8 cellular contexts compared by ENCODE assay signal in genomic region chr12:25959069-25959961, GRCh38. TPM values are rescaled to one million over a fixed set of nuclear protein-coding genes. Genes with fewer than 3 reads are reported as not detected.
A peak's percentile ranks its signal among the peaks of the same experiment; 100 is the strongest.
DNase-seq lines count a peak whose midpoint lies in the region; ATAC-seq and TF ChIP-seq lines count a peak whose summit lies in the region.

No MANE protein-coding gene starts in this region.

- no peaks in the 10 kb centered on the region for H3K9me3 Mint-ChIP-seq in activated T-helper 2 cell treated with anti-CD3 and anti-CD28 coated beads, Interferon-gamma antibody, Interleukin-2, Interleukin-4, amounts not matched to agents 10 μg/mL and 5 μg/mL and 100 μg/mL, durations not matched to agents 14 hours and 24 hours and 36 hours
- H3K9me3 Mint-ChIP-seq in natural killer cell = no peaks in the 10 kb centered on the region

- H3K9me3 ChIP-seq in BLaER1 = no peaks in the 10 kb centered on the region
- H3K9me3 ChIP-seq in Loucy (ENCODE audit: insufficient read depth, low read depth, low read length) = no peaks in the 10 kb centered on the region

- intact Hi-C loops in activated T-helper 2 cell treated with anti-CD3 and anti-CD28 coated beads, Interferon-gamma antibody, Interleukin-2, Interleukin-4, amounts not matched to agents 10 μg/mL and 5 μg/mL and 100 μg/mL, durations not matched to agents 14 hours and 24 hours and 36 hours (cut with micrococcal nuclease) = loop anchor here (5.0 kb wide), 2 partner anchors 163 to 757 kb away; no protein-coding TSS in a partner anchor
- intact Hi-C loops in natural killer cell (cut with micrococcal nuclease) = no loop called here

- H3K4me3 Mint-ChIP-seq in activated T-helper 2 cell treated with anti-CD3 and anti-CD28 coated beads, Interferon-gamma antibody, Interleukin-2, Interleukin-4, amounts not matched to agents 10 μg/mL and 5 μg/mL and 100 μg/mL, durations not matched to agents 14 hours and 24 hours and 36 hours (ENCODE audit: low read depth) = peak overlapping the region; percentile 79
- H3K4me3 Mint-ChIP-seq in natural killer cell = peak overlapping the region; percentile 88

- H3K4me3 ChIP-seq in BLaER1 (peak overlapping the region; percentile 78), Loucy (ENCODE audit: low read length, poor library complexity, severe bottlenecking) (peak overlapping the region; percentile 96)

- peaks cover 6% of the 10 kb centered on the region for H3K4me1 Mint-ChIP-seq in activated T-helper 2 cell treated with anti-CD3 and anti-CD28 coated beads, Interferon-gamma antibody, Interleukin-2, Interleukin-4, amounts not matched to agents 10 μg/mL and 5 μg/mL and 100 μg/mL, durations not matched to agents 14 hours and 24 hours and 36 hours (ENCODE audit: low read depth)
- H3K4me1 Mint-ChIP-seq in natural killer cell = peaks cover 13% of the 10 kb centered on the region in 2 donors

- H3K27ac ChIP-seq in BLaER1 = peak overlapping the region; percentile 56; the same call in 1 of the 2 replicates
- H3K27ac ChIP-seq in foreskin keratinocyte = peak overlapping the region; percentile 54

- H3K27me3 ChIP-seq in BLaER1 = peaks cover 54% of the 10 kb centered on the region
- H3K27me3 ChIP-seq in Loucy (ENCODE audit: insufficient read depth, low read length, poor library complexity, severe bottlenecking) = no peaks in the 10 kb centered on the region
- no peaks in the 10 kb centered on the region for H3K27me3 ChIP-seq in foreskin keratinocyte

- H3K36me3 ChIP-seq in BLaER1 (no peaks in the 10 kb centered on the region), Loucy (ENCODE audit: insufficient read depth, low read length) (no peaks in the 10 kb centered on the region)

- peaks cover 7% of the 10 kb centered on the region for H3K4me1 ChIP-seq in BLaER1
- H3K4me1 ChIP-seq in Loucy (ENCODE audit: insufficient read depth, low read length, poor library complexity, severe bottlenecking) = peaks cover 24% of the 10 kb centered on the region
- peaks cover 15% of the 10 kb centered on the region for H3K4me1 ChIP-seq in foreskin keratinocyte

- H3F3A ChIP-seq in Loucy (ENCODE audit: low read depth) = no peaks in the 10 kb centered on the region

- peaks cover 71% of the 10 kb centered on the region for H3K27me3 Mint-ChIP-seq in activated T-helper 2 cell treated with anti-CD3 and anti-CD28 coated beads, Interferon-gamma antibody, Interleukin-2, Interleukin-4, amounts not matched to agents 10 μg/mL and 5 μg/mL and 100 μg/mL, durations not matched to agents 14 hours and 24 hours and 36 hours (ENCODE audit: low read depth)
- H3K27me3 Mint-ChIP-seq in natural killer cell (ENCODE audit: low read depth in 2 of 2) = peaks cover 42 to 65% of the 10 kb centered on the region in 2 donors

- H3K9ac ChIP-seq in BLaER1 (peak overlapping the region; percentile 76), Loucy (ENCODE audit: low read depth, low read length, poor library complexity, severe bottlenecking) (peak overlapping the region; percentile 78)

- peak overlapping the region; percentile 75 for H2AFZ ChIP-seq in Loucy (ENCODE audit: low read length)

- peak; percentile 10 for ATAC-seq in GM19467 (IDR thresholded peaks at IDR 0.05; ENCODE audit: unreplicated experiment)
- peak; percentile 57 for ATAC-seq in foreskin keratinocyte
- peak; percentile 11 to 19 (median 16) for ATAC-seq in natural killer cell
- no peak for ATAC-seq in HG02678 (IDR thresholded peaks at IDR 0.05; ENCODE audit: unreplicated experiment)

- H3K27ac Mint-ChIP-seq in activated T-helper 2 cell treated with anti-CD3 and anti-CD28 coated beads, Interferon-gamma antibody, Interleukin-2, Interleukin-4, amounts not matched to agents 10 μg/mL and 5 μg/mL and 100 μg/mL, durations not matched to agents 14 hours and 24 hours and 36 hours = no peak overlapping the region
- H3K27ac Mint-ChIP-seq in natural killer cell = no peak overlapping the region

- no peak for DNase-seq in activated T-helper 2 cell treated with anti-CD3 and anti-CD28 coated beads, Interferon-gamma antibody, Interleukin-2, Interleukin-4, amounts not matched to agents 10 μg/mL and 5 μg/mL and 100 μg/mL, durations not matched to agents 14 hours and 24 hours and 36 hours (ENCODE audit: low spot score)
- DNase-seq in foreskin keratinocyte = peak; percentile 29 to 66
- no peak for DNase-seq in natural killer cell
- DNase-seq in DMS79 treated with DMSO at 0.1 percent for 48 hours (lab: John Stamatoyannopoulos, UW) = no peak

- no peaks in the 10 kb centered on the region for H3K9me2 ChIP-seq in Loucy (replicated peaks; ENCODE audit: low read depth, low read length)

- H4K20me1 ChIP-seq in BLaER1 (peaks cover 13% of the 10 kb centered on the region), Loucy (ENCODE audit: insufficient read depth, low read length, poor library complexity, severe bottlenecking) (peaks cover 3% of the 10 kb centered on the region)

- H3K36me3 Mint-ChIP-seq in activated T-helper 2 cell treated with anti-CD3 and anti-CD28 coated beads, Interferon-gamma antibody, Interleukin-2, Interleukin-4, amounts not matched to agents 10 μg/mL and 5 μg/mL and 100 μg/mL, durations not matched to agents 14 hours and 24 hours and 36 hours (ENCODE audit: low read depth) = no peaks in the 10 kb centered on the region
- no peaks in the 10 kb centered on the region for H3K36me3 Mint-ChIP-seq in natural killer cell

- H3K79me2 ChIP-seq in Loucy (ENCODE audit: insufficient read depth, low read length) = peaks cover 17% of the 10 kb centered on the region

- H3K4me2 ChIP-seq in BLaER1 (peak overlapping the region; percentile 96), Loucy (ENCODE audit: low read depth, low read length, poor library complexity, severe bottlenecking) (peak overlapping the region; percentile 94)

- TF ChIP-seq CTCF in Loucy (conservative IDR thresholded peaks at IDR 0.05; ENCODE audit: low read length) (no peak), foreskin keratinocyte (conservative IDR thresholded peaks at IDR 0.05) (peak; percentile 41), natural killer cell (IDR thresholded peaks at IDR 0.05) (no peak)

RNA-seq across cellular contexts. Expression of gene RASSF8, which starts 0.8 kb away (rescaled TPM):
- total RNA-seq in activated T-helper 2 cell treated with anti-CD3 and anti-CD28 coated beads, Interferon-gamma antibody, Interleukin-2, Interleukin-4, amounts not matched to agents 10 μg/mL and 5 μg/mL and 100 μg/mL, durations not matched to agents 14 hours and 24 hours and 36 hours = 0.16 and 0.28 TPM in 2 replicates
- total RNA-seq in foreskin keratinocyte = 15.6 and 17.1 TPM in 2 replicates
- polyA plus RNA-seq in foreskin keratinocyte = 2.2 and 2.5 TPM in 2 replicates
- 1 to 10 TPM in 2 of 3 donors, under 1 TPM in 1; 0.35 to 1.3 (median 1.2) TPM for total RNA-seq in natural killer cell

Comparison
In these comparisons a context has a peak if more than half of its experiments do, and no peak if none do; other contexts are left out.
1. DNase-seq: peak in foreskin keratinocyte (2 of 2); none in activated T-helper 2 cell treated with anti-CD3 and anti-CD28 coated beads, Interferon-gamma antibody, Interleukin-2, Interleukin-4, amounts not matched to agents 10 μg/mL and 5 μg/mL and 100 μg/mL, durations not matched to agents 14 hours and 24 hours and 36 hours (single experiment), natural killer cell (single experiment) and DMS79 treated with DMSO at 0.1 percent for 48 hours (single experiment).